Comparison of ENCODE assay signal across 17 cellular contexts in genomic region chr1:1862905-1863547, GRCh38. TPM values are rescaled to one million over a fixed set of nuclear protein-coding genes. Genes with fewer than 3 reads are reported as not detected.
DNase-seq lines count a peak whose midpoint lies in the region; ATAC-seq, FAIRE-seq and TF ChIP-seq lines count a peak whose summit lies in the region.
"Had no signal": no experiment of that assay in that cellular context is flagged by ENCODE, and none has a peak within 500 bp of the region (broad histone marks: within the 10 kb centered on the region; RNA-seq: fewer than 3 reads in every experiment).

No MANE protein-coding gene starts in this region.

- intact Hi-C loops in A673 (cut with micrococcal nuclease; ENCODE audit: unreplicated experiment), result no loop called here
- intact Hi-C loops in Calu3 (cut with micrococcal nuclease; ENCODE audit: unreplicated experiment), result no loop called here

- H3K4me3 Mint-ChIP-seq in Calu3 (ENCODE audit: low read depth, unreplicated experiment) (no peak overlapping the region), naive B cell (peak overlapping the region; percentile 51 to 82 (median 73))
- H3K4me3 Mint-ChIP-seq in activated T-helper 17 cell treated with anti-CD3 and anti-CD28 coated beads, Interleukin-2, amount 50 U/mL, for 72 hours, result peak overlapping the region; percentile 21

- no peaks in the 10 kb centered on the region for H3K36me3 Mint-ChIP-seq in Calu3 (ENCODE audit: insufficient read depth, unreplicated experiment)
- peaks cover 27% of the 10 kb centered on the region for H3K36me3 Mint-ChIP-seq in activated T-helper 17 cell treated with anti-CD3 and anti-CD28 coated beads, Interleukin-2, amount 50 U/mL, for 72 hours (ENCODE audit: low read depth)
- H3K36me3 Mint-ChIP-seq in naive B cell, result no peaks in the 10 kb centered on the region

- H3K27ac Mint-ChIP-seq in Calu3 (ENCODE audit: unreplicated experiment) (peak overlapping the region; percentile 54), naive B cell (peak overlapping the region; percentile 91 to 99 (median 97))
- H3K27ac Mint-ChIP-seq in activated T-helper 17 cell treated with anti-CD3 and anti-CD28 coated beads, Interleukin-2, amount 50 U/mL, for 72 hours, result peak overlapping the region; percentile 84

- H3K4me1 Mint-ChIP-seq in Calu3 (ENCODE audit: low read depth, unreplicated experiment) (peaks cover 14% of the 10 kb centered on the region), naive B cell (peaks cover 47 to 90% (median 62%) of the 10 kb centered on the region in 3 donors)
- H3K4me1 Mint-ChIP-seq in activated T-helper 17 cell treated with anti-CD3 and anti-CD28 coated beads, Interleukin-2, amount 50 U/mL, for 72 hours, result peaks cover 44% of the 10 kb centered on the region

- peaks cover 42% of the 10 kb centered on the region for H3K4me1 ChIP-seq in A673 (ENCODE audit: insufficient read depth, low read length, poor library complexity, severe bottlenecking)

- H3K27me3 ChIP-seq in A673 (replicated peaks; ENCODE audit: insufficient read depth, low read depth, low read length, poor library complexity), result no peaks in the 10 kb centered on the region
- H3K27me3 ChIP-seq: Peyer's patch had no signal

- no peak for DNase-seq in A673 (ENCODE audit: low spot score)
- no peak for DNase-seq in Calu3
- no peak for DNase-seq in naive B cell
- DNase-seq in NCI-H1105 treated with DMSO at 0.1 percent for 48 hours (lab: John Stamatoyannopoulos, UW), result no peak
- DNase-seq in AML-193 (lab: John Stamatoyannopoulos, UW), result no peak
- no peak for DNase-seq in GM19239 (ENCODE audit: insufficient read length, low spot score)
- DNase-seq in urothelium cell line (ENCODE audit: low spot score), result no peak
- DNase-seq: activated effector memory CD4-positive, alpha-beta T cell treated with Interleukin-2 at 50 U/mL for 16 hours; left colon; psoas muscle had no signal

- POLR2A ChIA-PET in A673 (lab: Charles Lee; ENCODE audit: low non-redundant PET), result no interaction called here

- no TSS peak for BruUV-seq in A673 (replicated peaks; lab: Mats Ljungman, UMichigan)
- no TSS peak for BruUV-seq in Calu3 (replicated peaks; lab: Mats Ljungman, UMichigan)

- peak; percentile 60 for ATAC-seq in activated T-helper 17 cell treated with anti-CD3 and anti-CD28 coated beads, Interleukin-2, amount 50 U/mL, for 72 hours (replicated peaks)
- no peak for ATAC-seq in naive B cell (ENCODE audit: low read depth in 2 of 2)
- ATAC-seq: HCT116, K562, left colon, psoas muscle had no signal

- CTCF ChIA-PET in A673 (lab: Charles Lee) (no interaction called here), Calu3 (lab: Charles Lee) (interaction anchor here (0.7 kb wide), 1 partner anchor 364 kb away, joined by 3 read pairs; no protein-coding TSS in a partner anchor)

- H3K9me3 Mint-ChIP-seq in Calu3 (ENCODE audit: low read depth, unreplicated experiment) (no peaks in the 10 kb centered on the region), naive B cell (no peaks in the 10 kb centered on the region)
- H3K9me3 Mint-ChIP-seq in activated T-helper 17 cell treated with anti-CD3 and anti-CD28 coated beads, Interleukin-2, amount 50 U/mL, for 72 hours, result no peaks in the 10 kb centered on the region

- peak overlapping the region; percentile 18 for H3K27ac ChIP-seq in A673 (ENCODE audit: low read depth, low read length, poor library complexity, severe bottlenecking)
- H3K27ac ChIP-seq: psoas muscle, thoracic aorta had no signal

- no peaks in the 10 kb centered on the region for H3K36me3 ChIP-seq in A673 (ENCODE audit: insufficient read depth, low read length, poor library complexity, severe bottlenecking)
- H3K36me3 ChIP-seq: Peyer's patch, thoracic aorta had no signal

- H3K27me3 Mint-ChIP-seq in Calu3 (ENCODE audit: unreplicated experiment) (no peaks in the 10 kb centered on the region), naive B cell (no peaks in the 10 kb centered on the region)
- no peaks in the 10 kb centered on the region for H3K27me3 Mint-ChIP-seq in activated T-helper 17 cell treated with anti-CD3 and anti-CD28 coated beads, Interleukin-2, amount 50 U/mL, for 72 hours

- H3K9me3 ChIP-seq in A673 (ENCODE audit: low read depth, low read length, poor library complexity, severe bottlenecking), result no peaks in the 10 kb centered on the region
- H3K9me3 ChIP-seq: Peyer's patch, psoas muscle, thoracic aorta had no signal

- TF ChIP-seq CTCF in A673 (conservative IDR thresholded peaks at IDR 0.05; ENCODE audit: low read depth, low read length) (no peak), Calu3 (IDR thresholded peaks at IDR 0.05; ENCODE audit: unreplicated experiment) (no peak)

- H3K4me3 ChIP-seq in A673 (ENCODE audit: low read depth, low read length, poor library complexity, severe bottlenecking), result no peak overlapping the region
- H3K4me3 ChIP-seq: K562, Peyer's patch, psoas muscle, thoracic aorta had no signal

- FAIRE-seq in GM19239 (lab: Jason Lieb, UNC) (no peak), urothelium cell line (lab: Jason Lieb, UNC) (no peak)
- FAIRE-seq: D721Med, frontal cortex, K562 had no signal

RNA-seq across cellular contexts. Expression of gene GNB1, which starts 27.9 kb away (rescaled TPM):
- total RNA-seq in A673 (2021) (610 and 611 TPM in 2 replicates), Calu3 (2022) (251 and 252 TPM in 2 replicates)
- total RNA-seq in activated T-helper 17 cell treated with anti-CD3 and anti-CD28 coated beads, Interleukin-2, amount 50 U/mL, for 72 hours, result 100 to 1,000 TPM; 266 to 410 TPM
- 100 to 1,000 TPM in 3 of 6 donors, 10 to 100 TPM in 3; 57.9 to 131 (median 92.3) TPM for polyA plus RNA-seq in naive B cell (ENCODE audit: low read depth in 6 of 6)

RNA-seq across cellular contexts. Expression of gene CALML6, which starts 52.0 kb away (rescaled TPM):
- total RNA-seq in A673 (2021) (0.28 TPM in 1 of 2 replicates, not detected in the other), Calu3 (2022) (0.59 and 1.3 TPM in 2 replicates)
- total RNA-seq in activated T-helper 17 cell treated with anti-CD3 and anti-CD28 coated beads, Interleukin-2, amount 50 U/mL, for 72 hours, result 1 to 10 TPM in 1 of 2 donors, under 1 TPM in 1; 0.86 to 1.7 TPM
- polyA plus RNA-seq in naive B cell (ENCODE audit: low read depth in 6 of 6), result not detected
- total RNA-seq: frontal cortex, K562, Peyer's patch, thoracic aorta had no signal

RNA-seq across cellular contexts. Expression of gene TMEM52, which starts 56.1 kb away (rescaled TPM):
- 4.1 and 10.3 TPM in 2 replicates for total RNA-seq in A673 (2021)
- total RNA-seq in Calu3 (2022), result 0.64 and 1.1 TPM in 2 replicates
- total RNA-seq in activated T-helper 17 cell treated with anti-CD3 and anti-CD28 coated beads, Interleukin-2, amount 50 U/mL, for 72 hours, result 1 to 10 TPM; 1.8 to 2.0 TPM
- polyA plus RNA-seq in naive B cell (ENCODE audit: low read depth in 6 of 6), result under 1 TPM in 2 of 6 donors, not detected in 4; 0.28 to 0.31 TPM
- total RNA-seq: thoracic aorta had no signal
